8 cellular contexts compared by ENCODE assay signal in genomic region chr15:99928429-99928981, GRCh38.
DNase-seq lines count a peak whose midpoint lies in the region; ATAC-seq, FAIRE-seq and TF ChIP-seq lines count a peak whose summit lies in the region.

No MANE protein-coding gene starts in this region.

- POLR2A ChIA-PET in RWPE1 (lab: Yijun Ruan, JAX; ENCODE audit: low non-redundant PET), result no interaction called here

- ATAC-seq in GM18868 (IDR thresholded peaks at IDR 0.05; ENCODE audit: unreplicated experiment) (peak; percentile 83), HG03135 (IDR thresholded peaks at IDR 0.05; ENCODE audit: unreplicated experiment) (peak; percentile 82)

- DNase-seq in AG09309 (ENCODE audit: low read depth) (peak; percentile 18), RWPE1 (ENCODE audit: low spot score) (peak; percentile 65), frontal cortex (ENCODE audit: low spot score in 2 of 2) (peak; percentile 69 to 77), nucleus accumbens (lab: John Stamatoyannopoulos, UW) (peak in 53 of 56 donors; percentile 9 to 86 (median 62)), substantia nigra (lab: John Stamatoyannopoulos, UW) (peak in 46 of 49 donors; percentile 16 to 90 (median 56))
- peak; percentile 69 to 88 (median 82) for DNase-seq in activated naive CD4-positive, alpha-beta T cell (lab: John Stamatoyannopoulos, UW)

- peak overlapping the region; percentile 46 for H3K4me3 ChIP-seq in AG09309 (ENCODE audit: control insufficient read depth, low read depth, low read length)

- CTCF ChIA-PET in RWPE1 (lab: Yijun Ruan, JAX), result interaction anchor here (0.5 to 1.7 kb wide), 14 partner anchors 9 to 644 kb away, joined by 3 to 17 read pairs (median 4); no protein-coding TSS in a partner anchor

- peak overlapping the region; percentile 98 for H3K27ac ChIP-seq in RWPE1
- H3K27ac ChIP-seq in substantia nigra (ENCODE audit: low read depth, low read length, poor library complexity, severe bottlenecking), result peak overlapping the region; percentile 69

- FAIRE-seq in frontal cortex (lab: Jason Lieb, UNC), result no peak

- TF ChIP-seq CTCF in AG09309 (IDR thresholded peaks at IDR 0.05; ENCODE audit: control insufficient read depth, insufficient read depth, low read depth, low read length, missing control alignments) (peak; percentile 39), RWPE1 (conservative IDR thresholded peaks at IDR 0.05; ENCODE audit: low read depth) (peak; percentile 57)

Comparison
In these comparisons a context has a peak if more than half of its experiments do, and no peak if none do; other contexts are left out.
1. Peak in every context shown above with its lines: DNase-seq, ATAC-seq, H3K4me3 ChIP-seq and H3K27ac ChIP-seq.
2. DNase-seq: peak in every context shown above with its lines; median percentile 82 in activated naive CD4-positive, alpha-beta T cell; 73 in frontal cortex; 65 in RWPE1; 62 in nucleus accumbens; 56 in substantia nigra; 18 in AG09309.